ENCODE assay signal across 14 cellular contexts in genomic region chr2:236164983-236165301, GRCh38. TPM values are rescaled to one million over a fixed set of nuclear protein-coding genes. Genes with fewer than 3 reads are reported as not detected.
DNase-seq lines count a peak whose midpoint lies in the region; ATAC-seq and TF ChIP-seq lines count a peak whose summit lies in the region.
"Had no signal": no experiment of that assay in that cellular context is flagged by ENCODE, and none has a peak within 500 bp of the region (broad histone marks: within the 10 kb centered on the region; RNA-seq: fewer than 3 reads in every experiment).

No MANE protein-coding gene starts in this region.

- WGBS in neuronal stem cell (ENCODE audit: extremely low coverage in 2 of 2, insufficient read length in 2 of 2, insufficient replicate concordance in 1 of 2), 2 donors, result no CpG with 5 or more reads among the region's 7 CpGs

- H3K4me1 ChIP-seq in HUES6 (ENCODE audit: control insufficient read depth, insufficient read depth, low read length) (peaks cover 72% of the 10 kb centered on the region), neuronal stem cell (ENCODE audit: control insufficient read depth in 2 of 2, insufficient read depth in 1 of 2, low read depth in 1 of 2, low read length in 2 of 2) (peaks cover 13 to 42% of the 10 kb centered on the region in 2 donors)
- H3K4me1 ChIP-seq: Caco-2 had no signal

- H2BK15ac ChIP-seq in neuronal stem cell (ENCODE audit: low read length), result no peak overlapping the region

- H3K9me3 ChIP-seq in HUES6 (ENCODE audit: control insufficient read depth, insufficient read depth, low read depth, low read length), result no peaks in the 10 kb centered on the region
- peaks cover 0 to 2% of the 10 kb centered on the region in 2 donors for H3K9me3 ChIP-seq in neuronal stem cell (replicated peaks in 1 of 2; ENCODE audit: control insufficient read depth in 2 of 2, insufficient read depth in 1 of 2, low read depth in 1 of 2, low read length in 2 of 2)
- H3K9me3 ChIP-seq: Caco-2, testis had no signal

- H3K27ac ChIP-seq in HUES6 (ENCODE audit: low read depth, low read length), result no peak overlapping the region
- no peak overlapping the region for H3K27ac ChIP-seq in neuronal stem cell (replicated peaks; ENCODE audit: low read length)
- H3K27ac ChIP-seq: testis had no signal

- H2AK5ac ChIP-seq in neuronal stem cell (ENCODE audit: low read depth, low read length), result no peak overlapping the region

- H3K9ac ChIP-seq in HUES6 (ENCODE audit: low read length) (no peak overlapping the region), neuronal stem cell (ENCODE audit: low read depth, low read length, poor library complexity) (no peak overlapping the region)

- H3K27me3 Mint-ChIP-seq in endothelial cell (ENCODE audit: unreplicated experiment), result peaks cover 50% of the 10 kb centered on the region

- H4K8ac ChIP-seq in neuronal stem cell (ENCODE audit: low read depth, low read length), result no peak overlapping the region

- intact Hi-C loops in posterior cingulate gyrus (cut with DNase I), result no loop called here

- H2BK12ac ChIP-seq in neuronal stem cell (ENCODE audit: low read length), result no peak overlapping the region

- no peak overlapping the region for H2AFZ ChIP-seq in neuronal stem cell (ENCODE audit: low read length)

- DNase-seq in EH (ENCODE audit: low read depth), result peak; percentile 17
- DNase-seq in endothelial cell (ENCODE audit: low spot score), result no peak
- DNase-seq in neuronal stem cell (ENCODE audit: low spot score), result no peak
- DNase-seq in posterior cingulate gyrus, result no peak
- DNase-seq in ecto neural progenitor cell (ENCODE audit: low spot score), result no peak
- DNase-seq: activated CD4-positive, alpha-beta T cell treated with anti-CD3 and anti-CD28 coated beads for 48 hours; Caco-2; effector memory CD4-positive, alpha-beta T cell; head of caudate nucleus; testis had no signal

- H3K4me3 Mint-ChIP-seq in endothelial cell (ENCODE audit: unreplicated experiment), result peak overlapping the region; percentile 87
- H3K4me3 Mint-ChIP-seq: memory B cell had no signal

- H3K18ac ChIP-seq in neuronal stem cell (ENCODE audit: low read length), result no peak overlapping the region

- TF ChIP-seq CTCF in endothelial cell (IDR thresholded peaks at IDR 0.05; ENCODE audit: unreplicated experiment), result no peak

- H3K27me3 ChIP-seq in HUES6 (ENCODE audit: control insufficient read depth, insufficient read depth, low read length), result peaks cover 99% of the 10 kb centered on the region
- H3K27me3 ChIP-seq in neuronal stem cell (ENCODE audit: control insufficient read depth in 3 of 3, insufficient read depth in 3 of 3, low read depth in 1 of 3, low read length in 3 of 3), result peaks cover 0 to 100% (median 81%) of the 10 kb centered on the region in 3 experiments
- H3K27me3 ChIP-seq: testis had no signal

- H3K4me3 ChIP-seq in HUES6 (ENCODE audit: low read depth, low read length), result peak overlapping the region; percentile 86
- H3K4me3 ChIP-seq in neuronal stem cell (ENCODE audit: low read length in 2 of 2), result peak overlapping the region in 1 of 2 donors; percentile 95

- H3K27ac Mint-ChIP-seq in endothelial cell (ENCODE audit: unreplicated experiment), result no peak overlapping the region
- H3K27ac Mint-ChIP-seq: memory B cell had no signal

- peaks cover 2% of the 10 kb centered on the region for H3K79me1 ChIP-seq in neuronal stem cell (ENCODE audit: low read depth, low read length)

- peaks cover 28% of the 10 kb centered on the region for H3K4me1 Mint-ChIP-seq in endothelial cell (ENCODE audit: unreplicated experiment)

- no peak overlapping the region for H2BK120ac ChIP-seq in neuronal stem cell (ENCODE audit: low read depth, low read length)

- no peak for ATAC-seq in HG02798 (IDR thresholded peaks at IDR 0.05; ENCODE audit: poor library complexity, unreplicated experiment)

- H3K36me3 Mint-ChIP-seq in endothelial cell (ENCODE audit: low read depth, unreplicated experiment), result peaks cover 7% of the 10 kb centered on the region
- H3K36me3 Mint-ChIP-seq: memory B cell had no signal

- no peak overlapping the region for H4K91ac ChIP-seq in neuronal stem cell (ENCODE audit: low read depth, low read length, poor library complexity)

- no peak overlapping the region for H3K23ac ChIP-seq in neuronal stem cell (ENCODE audit: low read depth, low read length, poor library complexity)

- H3K36me3 ChIP-seq in HUES6 (ENCODE audit: control insufficient read depth, insufficient read depth, low read length) (no peaks in the 10 kb centered on the region; the same call in 1 of the 2 replicates), neuronal stem cell (replicated peaks in 1 of 2; ENCODE audit: control insufficient read depth in 2 of 2, insufficient read depth in 2 of 2, low read length in 2 of 2) (peaks cover 0 to 61% of the 10 kb centered on the region in 2 donors)

- H3K4ac ChIP-seq in neuronal stem cell (ENCODE audit: low read length), result no peak overlapping the region

- peak overlapping the region; percentile 75 for H3K4me2 ChIP-seq in neuronal stem cell (ENCODE audit: insufficient read depth, low read length, poor library complexity, severe bottlenecking)

- no peak overlapping the region for H3K14ac ChIP-seq in neuronal stem cell (ENCODE audit: low read length)

- no peaks in the 10 kb centered on the region for H3K9me3 Mint-ChIP-seq in endothelial cell (ENCODE audit: unreplicated experiment)
- H3K9me3 Mint-ChIP-seq: memory B cell had no signal

- H2BK5ac ChIP-seq in neuronal stem cell (ENCODE audit: low read length), result no peak overlapping the region

RNA-seq across cellular contexts. Expression of gene GBX2, which starts 3.2 kb away (rescaled TPM):
- total RNA-seq in endothelial cell (ENCODE audit: unreplicated experiment), result 3.5 TPM
- 0.24 TPM for polyA plus RNA-seq in neuronal stem cell (2013, experiment 1 of 2)
- polyA plus RNA-seq in neuronal stem cell (2013, experiment 2 of 2), result 0.37 TPM
- polyA plus RNA-seq: adipose tissue had no signal
